In the genomic region with DNA sequence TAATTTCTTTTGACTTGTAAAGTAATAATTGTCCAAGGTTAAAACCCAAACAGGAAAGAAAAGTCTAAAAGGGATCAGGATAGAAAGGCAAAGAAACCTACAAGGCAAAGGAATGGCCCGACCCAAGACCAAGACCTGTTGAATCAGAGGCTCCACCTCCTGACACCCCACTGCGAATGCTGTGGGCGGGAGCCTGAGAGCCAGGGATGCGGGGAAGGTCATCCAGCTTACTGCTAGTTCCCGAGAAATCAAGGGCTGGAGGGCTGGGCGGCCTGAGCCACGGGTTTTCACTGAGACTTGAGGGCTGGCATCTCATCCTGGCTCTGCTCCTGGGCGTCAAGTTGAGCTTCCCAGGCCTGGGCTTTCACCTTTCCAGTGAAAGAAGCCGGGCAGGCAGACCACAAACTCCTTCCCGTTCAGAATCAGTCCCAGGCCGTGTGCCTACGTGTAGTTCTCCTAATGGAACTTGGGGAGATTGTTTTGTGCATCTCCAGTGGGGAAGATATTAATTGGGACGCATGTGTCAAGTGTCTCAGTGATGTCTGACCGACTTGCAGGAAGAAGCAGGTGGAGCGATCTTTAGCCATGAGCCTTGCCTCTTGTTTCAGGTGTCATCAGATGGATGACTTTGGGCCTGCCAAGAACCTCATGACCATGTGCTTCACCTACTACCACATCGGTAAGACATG, we compare ENCODE assay signal across 30 cellular contexts. TPM values are rescaled to one million over a fixed set of nuclear protein-coding genes. Genes with fewer than 3 reads are reported as not detected.
"Had no signal": no experiment of that assay in that cellular context is flagged by ENCODE, and none has a peak within 500 bp of the region (broad histone marks: within the 10 kb centered on the region; RNA-seq: fewer than 3 reads in every experiment).

No MANE protein-coding gene starts in this region.

- FAIRE-seq: endothelial cell of umbilical vein had no signal

- H3K4me3 Mint-ChIP-seq: activated CD8-positive, alpha-beta T cell treated with anti-CD3 and anti-CD28 coated beads, Interleukin-2, amount 10 ng/mL, durations not matched to agents 7 days and 5 days; activated naive CD4-positive, alpha-beta T cell treated with anti-CD3 and anti-CD28 coated beads, Interleukin-2, amount 50 U/mL, for 24 hours; activated T-helper 1 cell treated with anti-CD3 and anti-CD28 coated beads, Interleukin-12 subunit alpha, Interleukin-12 subunit beta, Interleukin-2, Interleukin-4 antibody, amounts not matched to agents 30 ng/mL and 10 ng/mL and 1 ng/mL, durations not matched to agents 14 hours and 24 hours and 36 hours; brain; neural crest cell; stimulated activated naive CD8-positive, alpha-beta T cell treated with anti-CD3 and anti-CD28 coated beads, Interleukin-15, amount 100 ng/mL, for 72 hours had no signal

- H3K4me1 ChIP-seq: prostate gland, tibial nerve, uterus had no signal

- H3K27ac Mint-ChIP-seq: activated CD8-positive, alpha-beta T cell treated with anti-CD3 and anti-CD28 coated beads, Interleukin-2, amount 10 ng/mL, durations not matched to agents 7 days and 5 days; activated naive CD4-positive, alpha-beta T cell treated with anti-CD3 and anti-CD28 coated beads, Interleukin-2, amount 50 U/mL, for 24 hours; activated T-helper 1 cell treated with anti-CD3 and anti-CD28 coated beads, Interleukin-12 subunit alpha, Interleukin-12 subunit beta, Interleukin-2, Interleukin-4 antibody, amounts not matched to agents 30 ng/mL and 10 ng/mL and 1 ng/mL, durations not matched to agents 14 hours and 24 hours and 36 hours; brain had no signal

- ATAC-seq: activated CD8-positive, alpha-beta T cell treated with anti-CD3 and anti-CD28 coated beads, Interleukin-2, amount 10 ng/mL, durations not matched to agents 7 days and 5 days; esophagus mucosa; stimulated activated naive CD8-positive, alpha-beta T cell treated with anti-CD3 and anti-CD28 coated beads, Interleukin-15, amount 100 ng/mL, for 72 hours had no signal

- H3K27me3 Mint-ChIP-seq: activated naive CD4-positive, alpha-beta T cell treated with anti-CD3 and anti-CD28 coated beads, Interleukin-2, amount 50 U/mL, for 24 hours; stimulated activated naive CD8-positive, alpha-beta T cell treated with anti-CD3 and anti-CD28 coated beads, Interleukin-15, amount 100 ng/mL, for 72 hours had no signal

- H3K4me1 Mint-ChIP-seq: activated naive CD4-positive, alpha-beta T cell treated with anti-CD3 and anti-CD28 coated beads, Interleukin-2, amount 50 U/mL, for 24 hours had no signal

- H3K36me3 ChIP-seq: ovary, prostate gland, uterus had no signal

- H3K4me3 ChIP-seq: mucosa of descending colon, ovary, prostate gland, right atrium auricular region, skin epidermis, tibial nerve, uterus had no signal

- H3K9me3 Mint-ChIP-seq: activated naive CD4-positive, alpha-beta T cell treated with anti-CD3 and anti-CD28 coated beads, Interleukin-2, amount 50 U/mL, for 24 hours; activated T-helper 1 cell treated with anti-CD3 and anti-CD28 coated beads, Interleukin-12 subunit alpha, Interleukin-12 subunit beta, Interleukin-2, Interleukin-4 antibody, amounts not matched to agents 30 ng/mL and 10 ng/mL and 1 ng/mL, durations not matched to agents 14 hours and 24 hours and 36 hours; brain; neural crest cell; stimulated activated naive CD8-positive, alpha-beta T cell treated with anti-CD3 and anti-CD28 coated beads, Interleukin-15, amount 100 ng/mL, for 72 hours had no signal

- H3K27ac ChIP-seq: ovary, prostate gland, right atrium auricular region, skin epidermis, tibial nerve, uterus had no signal

- H3K9me3 ChIP-seq: mucosa of descending colon, ovary, prostate gland, right atrium auricular region, tibial nerve, uterus had no signal

- DNase-seq: activated CD4-positive, alpha-beta T cell treated with anti-CD3 and anti-CD28 coated beads for 1 hour; activated CD4-positive, alpha-beta T cell treated with anti-CD3 and anti-CD28 coated beads, Interleukin-2, amount 50 U/mL, for 1 hour; activated CD8-positive, alpha-beta T cell treated with anti-CD3 and anti-CD28 coated beads, Interleukin-2, amount 10 ng/mL, durations not matched to agents 7 days and 5 days; activated gamma-delta T cell treated with Interleukin-2 at 50 U/mL for 16 hours; aorta; effector memory CD4-positive, alpha-beta T cell; foreskin melanocyte; hippocampal formation; islet precursor cell; left colon; mesenchymal stem cell; mucosa of descending colon; ovary; stimulated activated CD4-positive, alpha-beta T cell treated with anti-CD3 and anti-CD28 coated beads, Interleukin-1b, Interleukin-23, amount 100 ng/mL, for 48 hours; stimulated activated naive CD8-positive, alpha-beta T cell treated with anti-CD3 and anti-CD28 coated beads, Interleukin-15, amount 100 ng/mL, for 72 hours; uterus had no signal

- H3K27me3 ChIP-seq: ovary, right atrium auricular region, tibial nerve, uterus had no signal

RNA-seq across cellular contexts. Expression of a gene that starts 36.9 kb away (rescaled TPM):
- total RNA-seq: activated CD8-positive, alpha-beta T cell treated with anti-CD3 and anti-CD28 coated beads, Interleukin-2, amount 10 ng/mL, durations not matched to agents 7 days and 5 days; activated T-helper 1 cell treated with anti-CD3 and anti-CD28 coated beads, Interleukin-12 subunit alpha, Interleukin-12 subunit beta, Interleukin-2, Interleukin-4 antibody, amounts not matched to agents 30 ng/mL and 10 ng/mL and 1 ng/mL, durations not matched to agents 14 hours and 24 hours and 36 hours; dermis microvascular lymphatic vessel endothelial cell; endothelial cell of umbilical vein; esophagus mucosa; left colon; lower leg skin; mucosa of descending colon; neural crest cell; prostate gland; right atrium auricular region; T-helper 2 cell treated with Interferon-gamma antibody and Interleukin-4, amounts not matched to agents 100 ng/mL and 5 ng/mL, for 36 hours; tibial nerve had no signal
- polyA plus RNA-seq: adipose tissue, aorta had no signal
